In the genomic region with DNA sequence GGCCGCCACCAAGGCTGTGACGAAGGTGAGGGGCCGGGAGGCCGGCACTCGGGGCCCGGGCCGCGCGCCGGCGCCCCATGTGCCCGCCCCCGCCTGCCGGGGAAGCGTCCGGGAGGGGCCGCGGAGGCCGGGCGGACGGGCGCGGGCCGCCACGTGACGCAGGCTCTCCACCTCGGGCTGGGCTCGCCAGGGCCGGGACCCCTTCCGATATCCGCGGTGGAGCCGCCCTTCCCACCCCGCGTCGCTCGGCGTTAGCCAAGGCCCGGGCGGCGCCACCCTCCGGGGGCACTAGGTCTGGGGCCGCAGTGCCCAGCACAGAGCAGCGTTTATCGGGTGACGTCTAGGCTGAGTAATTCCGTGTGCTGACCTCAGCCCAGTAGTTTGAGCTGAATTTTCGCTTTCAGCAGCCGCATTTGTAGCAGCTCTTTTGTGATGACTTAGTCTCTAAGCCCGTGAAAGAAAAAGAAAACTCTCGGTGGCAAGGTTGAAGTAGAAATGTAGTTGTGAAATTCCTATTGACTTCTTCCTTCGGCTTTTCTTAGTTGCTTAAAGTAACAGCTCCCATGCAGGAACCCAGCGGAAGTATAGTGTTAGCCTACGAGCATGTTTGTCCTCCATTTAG, we compare ENCODE assay signal across 1 cellular context.
A peak's percentile ranks its signal among the peaks of the same experiment; 100 is the strongest.
TF ChIP-seq lines count a peak whose summit lies in the region.

No MANE protein-coding gene starts in this region.

TF ChIP-seq in H1, 55 proteins besides CTCF, POLR2A, EP300 and RAD21 (continued from another document):
- TF ChIP-seq TAF1 (IDR thresholded peaks at IDR 0.05; ENCODE audit: low read depth, low read length), result no peak; the same call in 1 of the 2 replicates
- no peak for TF ChIP-seq NANOG (IDR thresholded peaks at IDR 0.05; ENCODE audit: insufficient read depth, low read depth, low read length, poor library complexity, severe bottlenecking)
- TF ChIP-seq EGR1 (IDR thresholded peaks at IDR 0.05; ENCODE audit: borderline replicate concordance, low read depth, low read length), result peak; percentile 73; the same call in 1 of the 2 replicates
- no peak for TF ChIP-seq RFX5 (IDR thresholded peaks at IDR 0.05; ENCODE audit: borderline replicate concordance, low read depth, low read length)
- peak; percentile 34; the same call in 1 of the 2 replicates for TF ChIP-seq CREB1 (IDR thresholded peaks at IDR 0.05)
- TF ChIP-seq, protein P1, sequence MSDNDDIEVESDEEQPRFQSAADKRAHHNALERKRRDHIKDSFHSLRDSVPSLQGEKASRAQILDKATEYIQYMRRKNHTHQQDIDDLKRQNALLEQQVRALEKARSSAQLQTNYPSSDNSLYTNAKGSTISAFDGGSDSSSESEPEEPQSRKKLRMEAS (IDR thresholded peaks at IDR 0.05), result peak; percentile 77
- peak; percentile 42; the same call in 1 of the 2 replicates for TF ChIP-seq PHF8 (conservative IDR thresholded peaks at IDR 0.05; ENCODE audit: low read depth, low read length)
- TF ChIP-seq BACH1 (IDR thresholded peaks at IDR 0.05; ENCODE audit: low read length), result no peak
- peak; percentile 33; the same call in 1 of the 2 replicates for TF ChIP-seq TBP (IDR thresholded peaks at IDR 0.05; ENCODE audit: low read depth, low read length)
TF ChIP-seq in H1: peak in this region for 10.
